In genomic region chr4:186192068-186192751, GRCh38 we compare ENCODE assay signal across 8 cellular contexts. TPM values are rescaled to one million over a fixed set of nuclear protein-coding genes. Genes with fewer than 3 reads are reported as not detected.
DNase-seq lines count a peak whose midpoint lies in the region; ATAC-seq and TF ChIP-seq lines count a peak whose summit lies in the region.

No MANE protein-coding gene starts in this region.

- intact Hi-C loops in body of pancreas (cut with DNase I): no loop called here

- TF ChIP-seq CTCF in body of pancreas (IDR thresholded peaks at IDR 0.05): no peak

- DNase-seq in NCI-H82 (lab: John Stamatoyannopoulos, UW) (peak; percentile 44), NCI-H82 treated with DMSO at 0.1 percent for 48 hours (lab: John Stamatoyannopoulos, UW; ENCODE audit: unreplicated experiment) (no peak), SHP77 treated with DMSO at 0.1 percent for 48 hours (lab: John Stamatoyannopoulos, UW) (peak; percentile 9), body of pancreas (peak; percentile 31 to 47 (median 38)), renal cortical epithelial cell (ENCODE audit: low read depth) (peak; percentile 38), OCI-M2 (lab: John Stamatoyannopoulos, UW; ENCODE audit: unreplicated experiment) (no peak)

- TF ChIP-seq POLR2A in body of pancreas (IDR thresholded peaks at IDR 0.05): peak in 1 of 3 donors; percentile 23

- peak; percentile 19 for ATAC-seq in HG03196 (IDR thresholded peaks at IDR 0.05; ENCODE audit: unreplicated experiment)
- ATAC-seq in body of pancreas: peak; percentile 25

- WGBS in body of pancreas, 2 donors: 0 to 2% methylated on average over 11 to 24 of the region's 24 CpGs

- H3K27me3 ChIP-seq in body of pancreas: no peaks in the 10 kb centered on the region

- peaks cover 0 to 1% of the 10 kb centered on the region in 2 donors for H3K36me3 ChIP-seq in body of pancreas (replicated peaks in 1 of 2; ENCODE audit: insufficient read depth in 1 of 2, low read depth in 2 of 2)

- peaks cover 28% of the 10 kb centered on the region for H3K4me1 ChIP-seq in body of pancreas

- H3K27ac ChIP-seq in body of pancreas: peak overlapping the region; percentile 93 to 98 (median 94)

- H3K4me3 ChIP-seq in body of pancreas: peak overlapping the region; percentile 43 to 87
- peak overlapping the region; percentile 88 for H3K4me3 ChIP-seq in iPS-11a (ENCODE audit: low read depth, low read length)

- H3K9me3 ChIP-seq in body of pancreas: no peaks in the 10 kb centered on the region

RNA-seq across cellular contexts. Expression of gene CYP4V2, which starts 0.8 kb away (rescaled TPM):
- total RNA-seq in body of pancreas (10 to 100 TPM; 62.8 to 65.3 TPM), renal cortical epithelial cell (21.4 and 78.5 TPM in 2 replicates)

RNA-seq across cellular contexts. Expression of gene KLKB1, which starts 35.1 kb away (rescaled TPM):
- total RNA-seq in body of pancreas (1 to 10 TPM; 2.6 to 3.1 TPM), renal cortical epithelial cell (0.35 and 0.65 TPM in 2 replicates)

Comparison
In these comparisons a context has a peak if more than half of its experiments do, and no peak if none do; other contexts are left out.
1. DNase-seq: peak in NCI-H82 (single experiment), SHP77 treated with DMSO at 0.1 percent for 48 hours (single experiment), body of pancreas (4 of 4) and renal cortical epithelial cell (single experiment); none in NCI-H82 treated with DMSO at 0.1 percent for 48 hours (single experiment) and OCI-M2 (single experiment).